ENCODE assay signal across 1 cellular context in the genomic region with DNA sequence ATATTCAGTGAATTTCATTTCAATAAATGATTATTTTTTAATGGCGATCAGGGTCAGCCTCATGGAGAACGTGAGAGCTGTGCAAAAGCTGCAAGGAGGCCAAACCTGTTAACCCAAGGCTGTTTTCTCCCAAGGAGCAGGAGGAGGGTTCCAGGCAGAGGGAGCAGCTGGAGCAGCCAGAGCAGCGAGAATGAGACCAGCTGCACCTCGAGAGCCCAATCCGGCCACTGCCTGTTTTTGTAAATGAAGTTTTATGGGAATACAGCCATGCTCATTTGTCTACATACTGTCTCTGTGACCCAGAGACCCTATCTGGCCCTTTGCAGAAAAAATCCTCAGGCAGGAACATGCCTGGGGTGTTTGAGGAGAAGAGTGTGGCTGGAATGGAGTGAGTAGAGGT.
TF ChIP-seq lines count a peak whose summit lies in the region.

No MANE protein-coding gene starts in this region.

TF ChIP-seq in IMR-90, 13 proteins besides CTCF, POLR2A, EP300 and RAD21 (continued from another document):
- TF ChIP-seq FOS (IDR thresholded peaks at IDR 0.05; ENCODE audit: low read depth, low read length) (no peak), MAZ (IDR thresholded peaks at IDR 0.05; ENCODE audit: borderline replicate concordance, low read depth, low read length) (no peak), RCOR1 (IDR thresholded peaks at IDR 0.05; ENCODE audit: insufficient replicate concordance, low read length) (no peak)
- TF ChIP-seq, protein P1, sequence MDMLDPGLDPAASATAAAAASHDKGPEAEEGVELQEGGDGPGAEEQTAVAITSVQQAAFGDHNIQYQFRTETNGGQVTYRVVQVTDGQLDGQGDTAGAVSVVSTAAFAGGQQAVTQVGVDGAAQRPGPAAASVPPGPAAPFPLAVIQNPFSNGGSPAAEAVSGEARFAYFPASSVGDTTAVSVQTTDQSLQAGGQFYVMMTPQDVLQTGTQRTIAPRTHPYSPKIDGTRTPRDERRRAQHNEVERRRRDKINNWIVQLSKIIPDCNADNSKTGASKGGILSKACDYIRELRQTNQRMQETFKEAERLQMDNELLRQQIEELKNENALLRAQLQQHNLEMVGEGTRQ (IDR thresholded peaks at IDR 0.05; ENCODE audit: low read depth, low read length) = no peak
